Comparison of ENCODE assay signal across 11 cellular contexts in genomic region chr16:85650864-85651811, GRCh38. TPM values are rescaled to one million over a fixed set of nuclear protein-coding genes. Genes with fewer than 3 reads are reported as not detected.
DNase-seq lines count a peak whose midpoint lies in the region; ATAC-seq and TF ChIP-seq lines count a peak whose summit lies in the region.
"Had no signal": no experiment of that assay in that cellular context is flagged by ENCODE, and none has a peak within 500 bp of the region (broad histone marks: within the 10 kb centered on the region; RNA-seq: fewer than 3 reads in every experiment).

No MANE protein-coding gene starts in this region.

- H3K4me3 ChIP-seq in liver (ENCODE audit: low read depth in 1 of 3, low read length in 3 of 3) (no peak overlapping the region), uterus (no peak overlapping the region)
- H3K4me3 ChIP-seq: skin epidermis had no signal

- H3K36me3 ChIP-seq in liver (ENCODE audit: control insufficient read depth in 4 of 4, insufficient read depth in 3 of 4, low read depth in 1 of 4, low read length in 3 of 4) (peaks cover 5 to 26% (median 8%) of the 10 kb centered on the region in 4 donors), uterus (no peaks in the 10 kb centered on the region)

- intact Hi-C loops in Right ventricle myocardium inferior (cut with DNase I) (no loop called here), cardiac septum (cut with DNase I) (no loop called here), uterus (cut with DNase I; ENCODE audit: low total_unique reads) (no loop called here)

- DNase-seq in Right ventricle myocardium inferior (ENCODE audit: missing footprints) (peak; percentile 75), cardiac septum (ENCODE audit: low spot score) (no peak), astrocyte of the hippocampus (ENCODE audit: low read depth, low spot score) (peak; percentile 78), uterus (peak; percentile 58 to 67), COLO829 (ENCODE audit: low spot score) (no peak), AG20443 (ENCODE audit: low spot score) (no peak)
- DNase-seq: effector CD8-positive, alpha-beta T cell; stimulated activated naive CD4-positive, alpha-beta T cell treated with Interleukin-2 at 50 U/mL for 16 hours had no signal

- H3K9me3 ChIP-seq in liver (ENCODE audit: control insufficient read depth in 4 of 4, low read length in 3 of 4) (no peaks in the 10 kb centered on the region), uterus (no peaks in the 10 kb centered on the region)

- H3K4me1 ChIP-seq in liver (ENCODE audit: control insufficient read depth in 4 of 4, insufficient read depth in 4 of 4, low read length in 3 of 4) (peaks cover 3 to 30% (median 26%) of the 10 kb centered on the region in 4 donors), uterus (peaks cover 0 to 28% of the 10 kb centered on the region in 2 donors)

- H3K27ac ChIP-seq in liver (ENCODE audit: low read depth in 1 of 2, low read length in 2 of 2) (peak overlapping the region; percentile 44 to 55), uterus (peak overlapping the region; percentile 61 to 82)

- no peak overlapping the region for H3K9ac ChIP-seq in liver (ENCODE audit: low read depth in 1 of 2, low read length in 2 of 2)

- TF ChIP-seq RAD21 in liver (IDR thresholded peaks at IDR 0.05), result no peak

- ATAC-seq in Right ventricle myocardium inferior (no peak), HG02678 (IDR thresholded peaks at IDR 0.05; ENCODE audit: unreplicated experiment) (no peak)

- H3K27me3 ChIP-seq in liver (ENCODE audit: control insufficient read depth in 4 of 4, insufficient read depth in 4 of 4, low read length in 3 of 4) (no peaks in the 10 kb centered on the region), uterus (no peaks in the 10 kb centered on the region)

- no peak for TF ChIP-seq POLR2A in uterus (IDR thresholded peaks at IDR 0.05)

- WGBS in liver, result 44% methylated on average over 40 of the region's 43 CpGs

- TF ChIP-seq CTCF in liver (IDR thresholded peaks at IDR 0.05; ENCODE audit: low read depth, low read length, missing input control) (no peak), uterus (IDR thresholded peaks at IDR 0.05) (no peak)

TF ChIP-seq in liver, 16 proteins besides CTCF, POLR2A, EP300 and RAD21:
- peak; percentile 62 for TF ChIP-seq HNF4A (conservative IDR thresholded peaks at IDR 0.05)
- no peak for TF ChIP-seq REST (IDR thresholded peaks at IDR 0.05)
- TF ChIP-seq RXRA (IDR thresholded peaks at IDR 0.05), result peak; percentile 38 to 42

RNA-seq across cellular contexts. Expression of gene GINS2, which starts 37.6 kb away (rescaled TPM):
- total RNA-seq in Right ventricle myocardium inferior (1.4 TPM), cardiac septum (0.38 TPM), liver (1 to 10 TPM in 1 of 2 donors, under 1 TPM in 1; 0.17 to 9.3 TPM), uterus (10 to 100 TPM in 1 of 4 donors, 1 to 10 TPM in 1, not detected in 2; 2.0 to 10.4 TPM)
- polyA plus RNA-seq in liver, result 1 to 10 TPM in 1 of 2 donors, under 1 TPM in 1; 0.69 to 1.0 TPM

RNA-seq across cellular contexts. Expression of gene GSE1, which starts 38.0 kb away (rescaled TPM):
- total RNA-seq in Right ventricle myocardium inferior (28.9 TPM), cardiac septum (56.4 TPM), liver (10 to 100 TPM; 35.9 to 37.7 TPM), uterus (100 to 1,000 TPM in 1 of 4 donors, 10 to 100 TPM in 3; 32.6 to 128 (median 73.9) TPM)
- polyA plus RNA-seq in liver, result 10 to 100 TPM in 1 of 2 donors, 1 to 10 TPM in 1; 9.9 to 14.4 TPM

Comparison
In these comparisons a context has a peak if more than half of its experiments do, and no peak if none do; other contexts are left out.
1. DNase-seq: peak in Right ventricle myocardium inferior (single experiment), astrocyte of the hippocampus (single experiment) and uterus (2 of 2); none in cardiac septum (single experiment), COLO829 (single experiment) and AG20443 (single experiment).